1 cellular context compared by ENCODE assay signal in genomic region chr12:122265931-122266771, GRCh38.
TF ChIP-seq lines count a peak whose summit lies in the region.

Gene VPS33A (minus strand): TSS chr12:122266494. CDS start chr12:122266408, 86 bp downstream.

TF ChIP-seq in GM23338, 12 proteins besides CTCF, POLR2A, EP300 and RAD21 (continued from another document):
- TF ChIP-seq, protein P1, sequence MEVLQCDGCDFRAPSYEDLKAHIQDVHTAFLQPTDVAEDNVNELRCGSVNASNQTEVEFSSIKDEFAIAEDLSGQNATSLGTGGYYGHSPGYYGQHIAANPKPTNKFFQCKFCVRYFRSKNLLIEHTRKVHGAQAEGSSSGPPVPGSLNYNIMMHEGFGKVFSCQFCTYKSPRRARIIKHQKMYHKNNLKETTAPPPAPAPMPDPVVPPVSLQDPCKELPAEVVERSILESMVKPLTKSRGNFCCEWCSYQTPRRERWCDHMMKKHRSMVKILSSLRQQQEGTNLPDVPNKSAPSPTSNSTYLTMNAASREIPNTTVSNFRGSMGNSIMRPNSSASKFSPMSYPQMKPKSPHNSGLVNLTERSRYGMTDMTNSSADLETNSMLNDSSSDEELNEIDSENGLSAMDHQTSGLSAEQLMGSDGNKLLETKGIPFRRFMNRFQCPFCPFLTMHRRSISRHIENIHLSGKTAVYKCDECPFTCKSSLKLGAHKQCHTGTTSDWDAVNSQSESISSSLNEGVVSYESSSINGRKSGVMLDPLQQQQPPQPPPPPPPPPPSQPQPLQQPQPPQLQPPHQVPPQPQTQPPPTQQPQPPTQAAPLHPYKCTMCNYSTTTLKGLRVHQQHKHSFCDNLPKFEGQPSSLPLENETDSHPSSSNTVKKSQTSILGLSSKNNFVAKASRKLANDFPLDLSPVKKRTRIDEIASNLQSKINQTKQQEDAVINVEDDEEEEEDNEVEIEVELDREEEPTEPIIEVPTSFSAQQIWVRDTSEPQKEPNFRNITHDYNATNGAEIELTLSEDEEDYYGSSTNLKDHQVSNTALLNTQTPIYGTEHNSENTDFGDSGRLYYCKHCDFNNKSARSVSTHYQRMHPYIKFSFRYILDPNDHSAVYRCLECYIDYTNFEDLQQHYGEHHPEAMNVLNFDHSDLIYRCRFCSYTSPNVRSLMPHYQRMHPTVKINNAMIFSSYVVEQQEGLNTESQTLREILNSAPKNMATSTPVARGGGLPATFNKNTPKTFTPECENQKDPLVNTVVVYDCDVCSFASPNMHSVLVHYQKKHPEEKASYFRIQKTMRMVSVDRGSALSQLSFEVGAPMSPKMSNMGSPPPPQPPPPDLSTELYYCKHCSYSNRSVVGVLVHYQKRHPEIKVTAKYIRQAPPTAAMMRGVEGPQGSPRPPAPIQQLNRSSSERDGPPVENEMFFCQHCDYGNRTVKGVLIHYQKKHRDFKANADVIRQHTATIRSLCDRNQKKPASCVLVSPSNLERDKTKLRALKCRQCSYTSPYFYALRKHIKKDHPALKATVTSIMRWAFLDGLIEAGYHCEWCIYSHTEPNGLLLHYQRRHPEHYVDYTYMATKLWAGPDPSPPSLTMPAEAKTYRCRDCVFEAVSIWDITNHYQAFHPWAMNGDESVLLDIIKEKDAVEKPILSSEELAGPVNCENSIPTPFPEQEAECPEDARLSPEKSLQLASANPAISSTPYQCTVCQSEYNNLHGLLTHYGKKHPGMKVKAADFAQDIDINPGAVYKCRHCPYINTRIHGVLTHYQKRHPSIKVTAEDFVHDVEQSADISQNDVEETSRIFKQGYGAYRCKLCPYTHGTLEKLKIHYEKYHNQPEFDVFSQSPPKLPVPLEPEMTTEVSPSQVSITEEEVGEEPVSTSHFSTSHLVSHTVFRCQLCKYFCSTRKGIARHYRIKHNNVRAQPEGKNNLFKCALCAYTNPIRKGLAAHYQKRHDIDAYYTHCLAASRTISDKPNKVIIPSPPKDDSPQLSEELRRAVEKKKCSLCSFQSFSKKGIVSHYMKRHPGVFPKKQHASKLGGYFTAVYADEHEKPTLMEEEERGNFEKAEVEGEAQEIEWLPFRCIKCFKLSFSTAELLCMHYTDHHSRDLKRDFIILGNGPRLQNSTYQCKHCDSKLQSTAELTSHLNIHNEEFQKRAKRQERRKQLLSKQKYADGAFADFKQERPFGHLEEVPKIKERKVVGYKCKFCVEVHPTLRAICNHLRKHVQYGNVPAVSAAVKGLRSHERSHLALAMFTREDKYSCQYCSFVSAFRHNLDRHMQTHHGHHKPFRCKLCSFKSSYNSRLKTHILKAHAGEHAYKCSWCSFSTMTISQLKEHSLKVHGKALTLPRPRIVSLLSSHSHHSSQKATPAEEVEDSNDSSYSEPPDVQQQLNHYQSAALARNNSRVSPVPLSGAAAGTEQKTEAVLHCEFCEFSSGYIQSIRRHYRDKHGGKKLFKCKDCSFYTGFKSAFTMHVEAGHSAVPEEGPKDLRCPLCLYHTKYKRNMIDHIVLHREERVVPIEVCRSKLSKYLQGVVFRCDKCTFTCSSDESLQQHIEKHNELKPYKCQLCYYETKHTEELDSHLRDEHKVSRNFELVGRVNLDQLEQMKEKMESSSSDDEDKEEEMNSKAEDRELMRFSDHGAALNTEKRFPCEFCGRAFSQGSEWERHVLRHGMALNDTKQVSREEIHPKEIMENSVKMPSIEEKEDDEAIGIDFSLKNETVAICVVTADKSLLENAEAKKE (CRISPR knock-in tag; IDR thresholded peaks at IDR 0.05), result no peak
- TF ChIP-seq CREB1 (CRISPR knock-in tag; IDR thresholded peaks at IDR 0.05; ENCODE audit: low read depth), result peak; percentile 74
- TF ChIP-seq, protein P2, sequence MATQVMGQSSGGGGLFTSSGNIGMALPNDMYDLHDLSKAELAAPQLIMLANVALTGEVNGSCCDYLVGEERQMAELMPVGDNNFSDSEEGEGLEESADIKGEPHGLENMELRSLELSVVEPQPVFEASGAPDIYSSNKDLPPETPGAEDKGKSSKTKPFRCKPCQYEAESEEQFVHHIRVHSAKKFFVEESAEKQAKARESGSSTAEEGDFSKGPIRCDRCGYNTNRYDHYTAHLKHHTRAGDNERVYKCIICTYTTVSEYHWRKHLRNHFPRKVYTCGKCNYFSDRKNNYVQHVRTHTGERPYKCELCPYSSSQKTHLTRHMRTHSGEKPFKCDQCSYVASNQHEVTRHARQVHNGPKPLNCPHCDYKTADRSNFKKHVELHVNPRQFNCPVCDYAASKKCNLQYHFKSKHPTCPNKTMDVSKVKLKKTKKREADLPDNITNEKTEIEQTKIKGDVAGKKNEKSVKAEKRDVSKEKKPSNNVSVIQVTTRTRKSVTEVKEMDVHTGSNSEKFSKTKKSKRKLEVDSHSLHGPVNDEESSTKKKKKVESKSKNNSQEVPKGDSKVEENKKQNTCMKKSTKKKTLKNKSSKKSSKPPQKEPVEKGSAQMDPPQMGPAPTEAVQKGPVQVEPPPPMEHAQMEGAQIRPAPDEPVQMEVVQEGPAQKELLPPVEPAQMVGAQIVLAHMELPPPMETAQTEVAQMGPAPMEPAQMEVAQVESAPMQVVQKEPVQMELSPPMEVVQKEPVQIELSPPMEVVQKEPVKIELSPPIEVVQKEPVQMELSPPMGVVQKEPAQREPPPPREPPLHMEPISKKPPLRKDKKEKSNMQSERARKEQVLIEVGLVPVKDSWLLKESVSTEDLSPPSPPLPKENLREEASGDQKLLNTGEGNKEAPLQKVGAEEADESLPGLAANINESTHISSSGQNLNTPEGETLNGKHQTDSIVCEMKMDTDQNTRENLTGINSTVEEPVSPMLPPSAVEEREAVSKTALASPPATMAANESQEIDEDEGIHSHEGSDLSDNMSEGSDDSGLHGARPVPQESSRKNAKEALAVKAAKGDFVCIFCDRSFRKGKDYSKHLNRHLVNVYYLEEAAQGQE (IDR thresholded peaks at IDR 0.05; ENCODE audit: unreplicated experiment), result no peak
- peak; percentile 95 for TF ChIP-seq POLR2AphosphoS5 (IDR thresholded peaks at IDR 0.05; ENCODE audit: low read depth)
